ENCODE assay signal across 9 cellular contexts in the genomic region with DNA sequence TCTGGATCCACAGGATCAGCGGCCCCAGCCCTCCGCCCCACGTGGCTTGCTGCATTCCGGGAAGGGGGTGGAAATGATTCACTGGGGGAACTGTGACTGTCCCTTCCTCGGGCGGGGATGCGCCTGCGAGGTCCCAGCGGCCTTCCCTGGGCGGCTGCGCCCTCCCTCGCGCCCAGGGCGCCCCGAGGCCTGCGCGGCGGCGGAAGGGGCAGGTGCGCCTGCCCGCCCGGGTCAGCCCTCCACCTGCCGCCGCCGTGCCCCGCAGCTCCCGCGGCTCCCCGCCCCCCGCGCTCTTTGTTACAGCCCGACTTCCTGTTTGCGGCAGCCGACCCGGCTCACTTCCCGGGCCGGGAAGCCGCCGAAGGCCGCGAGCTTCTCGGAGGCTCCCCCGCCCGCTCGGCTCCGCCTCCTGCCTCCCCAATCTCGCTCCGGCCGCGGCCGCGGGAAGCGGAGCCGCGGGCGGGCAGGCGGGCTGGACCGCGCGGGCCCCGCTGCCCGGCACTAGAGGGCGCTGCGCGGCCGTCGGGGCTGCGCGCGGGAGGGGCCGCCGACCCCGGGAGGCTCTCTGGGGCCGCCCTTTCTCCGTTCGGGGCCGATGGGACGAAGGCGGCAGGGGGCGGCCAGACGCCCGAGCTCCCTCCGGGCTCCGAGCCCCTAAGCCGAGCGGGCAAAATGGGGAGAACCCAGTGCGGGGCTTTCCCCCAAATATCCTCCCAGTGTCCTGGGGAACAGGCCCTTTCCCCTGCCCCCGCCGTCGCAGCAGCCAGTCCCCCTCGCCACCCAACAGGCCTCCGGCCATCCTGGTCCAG. TPM values are rescaled to one million over a fixed set of nuclear protein-coding genes. Genes with fewer than 3 reads are reported as not detected.
DNase-seq lines count a peak whose midpoint lies in the region; ATAC-seq and TF ChIP-seq lines count a peak whose summit lies in the region.
"Had no signal": no experiment of that assay in that cellular context is flagged by ENCODE, and none has a peak within 500 bp of the region (broad histone marks: within the 10 kb centered on the region; RNA-seq: fewer than 3 reads in every experiment).

No MANE protein-coding gene starts in this region.

- no peaks in the 10 kb centered on the region for H3K36me3 Mint-ChIP-seq in endodermal cell (ENCODE audit: low read depth)

- H3K27ac Mint-ChIP-seq in endodermal cell: no peak overlapping the region

- no peak overlapping the region for H3K9ac ChIP-seq in endodermal cell (ENCODE audit: extremely low read depth, low read length, poor library complexity, severe bottlenecking)

- H3K4me3 Mint-ChIP-seq in endodermal cell: peak overlapping the region; percentile 49

- H3K27ac ChIP-seq in endodermal cell (ENCODE audit: low read depth, low read length): peak overlapping the region; percentile 72
- H3K27ac ChIP-seq in mesodermal cell (ENCODE audit: low read depth, low read length, severe bottlenecking): peak overlapping the region; percentile 88

- peaks cover 72% of the 10 kb centered on the region for H3K27me3 Mint-ChIP-seq in endodermal cell (ENCODE audit: insufficient read depth)

- H3K4me1 ChIP-seq in endodermal cell (ENCODE audit: control insufficient read depth, insufficient read depth, low read length) (no peaks in the 10 kb centered on the region), mesodermal cell (ENCODE audit: control insufficient read depth, insufficient read depth, low read length, poor library complexity, severe bottlenecking) (peaks cover 17% of the 10 kb centered on the region)

- peak; percentile 58 for ATAC-seq in GM18858 (IDR thresholded peaks at IDR 0.05; ENCODE audit: unreplicated experiment)
- ATAC-seq in HG03097 (IDR thresholded peaks at IDR 0.05; ENCODE audit: low FRiP score, unreplicated experiment): peak; percentile 53

- no peaks in the 10 kb centered on the region for H3K36me3 ChIP-seq in endodermal cell (ENCODE audit: control insufficient read depth, insufficient read depth, low read length)
- no peaks in the 10 kb centered on the region for H3K36me3 ChIP-seq in mesodermal cell (ENCODE audit: control insufficient read depth, insufficient read depth, low read length)

- WGBS in endodermal cell (ENCODE audit: insufficient coverage in 1 of 2, insufficient read length in 1 of 2), 2 experiments: 1 to 4% methylated on average over 15 to 92 of the region's 92 CpGs
- WGBS in mesodermal cell (ENCODE audit: insufficient coverage in 2 of 2), 2 experiments: 1% methylated on average over 59 to 66 of the region's 92 CpGs

- H3K4me3 ChIP-seq in endodermal cell (ENCODE audit: low read length) (peak overlapping the region; percentile 72), mesodermal cell (ENCODE audit: extremely low read depth, insufficient read depth, low read length, poor library complexity, severe bottlenecking) (peak overlapping the region; percentile 37)

- peak; percentile 78 for TF ChIP-seq CTCF in endodermal cell (conservative IDR thresholded peaks at IDR 0.05)

- H3K27me3 ChIP-seq in endodermal cell (ENCODE audit: control insufficient read depth, insufficient read depth, low read length, poor library complexity, severe bottlenecking): peaks cover 16% of the 10 kb centered on the region

- no peaks in the 10 kb centered on the region for H3K9me3 ChIP-seq in endodermal cell (ENCODE audit: control insufficient read depth, low read length)
- no peaks in the 10 kb centered on the region for H3K9me3 ChIP-seq in mesodermal cell (ENCODE audit: control insufficient read depth, low read length)

- DNase-seq in AG08395 (ENCODE audit: low spot score): peak; percentile 90
- DNase-seq in NCI-H748 (lab: John Stamatoyannopoulos, UW; ENCODE audit: unreplicated experiment): peak; percentile 86
- DNase-seq in activated CD8-positive, alpha-beta memory T cell treated with anti-CD3 and anti-CD28 coated beads for 24 hours: peak; percentile 88
- peak; percentile 92 for DNase-seq in endodermal cell
- DNase-seq in stimulated activated CD8-positive, alpha-beta memory T cell treated with anti-CD3 and anti-CD28 coated beads, Interleukin-4, amount 100 ng/mL, for 24 hours (ENCODE audit: low read depth): peak; percentile 52

- no peaks in the 10 kb centered on the region for H3K9me3 Mint-ChIP-seq in endodermal cell

- peaks cover 9% of the 10 kb centered on the region for H3K4me1 Mint-ChIP-seq in endodermal cell

RNA-seq across cellular contexts. Expression of gene CHAC1, which starts 11.5 kb away (rescaled TPM):
- total RNA-seq in endodermal cell: 1 to 10 TPM; 6.8 to 9.0 TPM
- polyA plus RNA-seq in endodermal cell (2013, experiment 1 of 2): 28.5 TPM
- 11.2 TPM for polyA plus RNA-seq in endodermal cell (2013, experiment 2 of 2)
- polyA plus RNA-seq in mesodermal cell (2013, experiment 1 of 2): 18.9 TPM
- polyA plus RNA-seq in mesodermal cell (2013, experiment 2 of 2): 18.7 TPM

RNA-seq across cellular contexts. Expression of gene DLL4, which starts 12.6 kb away (rescaled TPM):
- under 1 TPM; 0.20 to 0.64 TPM for total RNA-seq in endodermal cell
- 0.64 TPM for polyA plus RNA-seq in endodermal cell (2013, experiment 1 of 2)
- polyA plus RNA-seq in endodermal cell (2013, experiment 2 of 2): 0.66 TPM
- polyA plus RNA-seq in mesodermal cell (2013, experiment 1 of 2): 51.5 TPM
- 31.4 TPM for polyA plus RNA-seq in mesodermal cell (2013, experiment 2 of 2)
- total RNA-seq: T-helper 1 cell treated with Interleukin-12 subunit alpha and Interleukin-12 subunit beta and Interleukin-4 antibody, amounts not matched to agents 30 ng/mL and 1 ng/mL, for 36 hours had no signal

RNA-seq across cellular contexts. Expression of gene VPS18, which starts 47.5 kb away (rescaled TPM):
- total RNA-seq in endodermal cell: 10 to 100 TPM; 26.6 to 29.0 TPM
- 14.6 TPM for polyA plus RNA-seq in endodermal cell (2013, experiment 1 of 2)
- polyA plus RNA-seq in endodermal cell (2013, experiment 2 of 2): 13.9 TPM
- polyA plus RNA-seq in mesodermal cell (2013, experiment 1 of 2): 15.4 TPM
- 14.4 TPM for polyA plus RNA-seq in mesodermal cell (2013, experiment 2 of 2)

Comparison
In these comparisons a context has a peak if more than half of its experiments do, and no peak if none do; other contexts are left out.
1. Peak in every context shown above with its lines: DNase-seq, ATAC-seq, H3K4me3 ChIP-seq and H3K27ac ChIP-seq.